Comparison of ENCODE assay signal across 9 cellular contexts in the genomic region with DNA sequence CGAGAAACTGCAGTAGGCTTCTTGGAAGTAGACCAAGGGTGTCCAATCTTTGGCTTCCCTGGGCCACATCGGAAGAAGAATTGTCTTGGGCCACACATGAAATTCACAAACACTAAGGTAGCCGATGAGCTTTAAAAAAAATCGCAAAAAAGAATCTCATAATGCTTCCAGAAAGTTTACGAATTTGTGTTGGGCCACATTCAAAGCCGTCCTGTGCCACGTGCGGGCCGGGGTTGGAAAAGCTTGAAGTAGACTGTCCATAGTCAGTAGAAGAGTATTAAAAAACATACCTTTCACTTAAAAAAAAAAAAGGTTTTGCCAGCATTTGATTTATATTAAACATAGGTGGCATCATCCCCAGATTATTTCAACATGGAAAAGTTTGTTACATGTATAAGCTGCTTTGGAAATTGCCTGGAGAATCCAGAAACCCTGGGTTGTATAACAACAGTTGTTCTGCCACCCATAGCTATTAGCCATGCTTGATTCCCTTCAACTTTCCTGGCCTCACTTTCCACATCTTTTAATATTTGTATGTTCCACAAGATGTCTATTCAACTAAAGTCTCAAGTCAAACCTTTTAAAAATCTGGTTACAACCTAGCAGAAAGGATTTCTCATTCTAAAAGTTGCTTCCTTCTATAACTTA. TPM values are rescaled to one million over a fixed set of nuclear protein-coding genes. Genes with fewer than 3 reads are reported as not detected.
DNase-seq lines count a peak whose midpoint lies in the region; ATAC-seq and TF ChIP-seq lines count a peak whose summit lies in the region.
"Had no signal": no experiment of that assay in that cellular context is flagged by ENCODE, and none has a peak within 500 bp of the region (broad histone marks: within the 10 kb centered on the region; RNA-seq: fewer than 3 reads in every experiment).

No MANE protein-coding gene starts in this region.

- peaks cover 13% of the 10 kb centered on the region for H3K4me1 ChIP-seq in Karpas-422 (ENCODE audit: low read length)

- H3K79me2 ChIP-seq in Karpas-422 (ENCODE audit: low read length), result peaks cover 23% of the 10 kb centered on the region

- H3K9me3 Mint-ChIP-seq in natural killer cell treated with Interleukin-12 subunit alpha and Interleukin-12 subunit beta and Interleukin-15 and Interleukin-18, amount 100 ng/mL, for 72 hours, result no peaks in the 10 kb centered on the region

- CTCF ChIA-PET in BJ (lab: Yijun Ruan, JAX), result no interaction called here

- H3K27me3 Mint-ChIP-seq in natural killer cell treated with Interleukin-12 subunit alpha and Interleukin-12 subunit beta and Interleukin-15 and Interleukin-18, amount 100 ng/mL, for 72 hours, result no peaks in the 10 kb centered on the region

- H3K9ac ChIP-seq in Karpas-422 (ENCODE audit: low read length), result peak overlapping the region; percentile 90

- H3K4me1 Mint-ChIP-seq in natural killer cell treated with Interleukin-12 subunit alpha and Interleukin-12 subunit beta and Interleukin-15 and Interleukin-18, amount 100 ng/mL, for 72 hours (ENCODE audit: low read depth in 2 of 2), result peaks cover 7 to 13% of the 10 kb centered on the region in 2 donors

- H3K4me2 ChIP-seq in Karpas-422 (ENCODE audit: low read depth, low read length, poor library complexity, severe bottlenecking), result peak overlapping the region; percentile 100

- peak overlapping the region; percentile 96 for H2AFZ ChIP-seq in Karpas-422 (ENCODE audit: low read length)

- peaks cover 13% of the 10 kb centered on the region for H3K36me3 Mint-ChIP-seq in natural killer cell treated with Interleukin-12 subunit alpha and Interleukin-12 subunit beta and Interleukin-15 and Interleukin-18, amount 100 ng/mL, for 72 hours

- H3K27ac Mint-ChIP-seq in natural killer cell treated with Interleukin-12 subunit alpha and Interleukin-12 subunit beta and Interleukin-15 and Interleukin-18, amount 100 ng/mL, for 72 hours, result peak overlapping the region; percentile 79 to 91

- TF ChIP-seq CTCF in BJ (IDR thresholded peaks at IDR 0.05; ENCODE audit: insufficient read depth, low read depth, low read length), result no peak

- no peaks in the 10 kb centered on the region for H4K20me1 ChIP-seq in Karpas-422 (ENCODE audit: insufficient read depth, low read depth, low read length)

- no peak for DNase-seq in BJ (ENCODE audit: low read depth)
- DNase-seq in Karpas-422, result no peak
- DNase-seq in dermis blood vessel endothelial cell, result peak; percentile 10
- no peak for DNase-seq in natural killer cell treated with Interleukin-12 subunit alpha and Interleukin-12 subunit beta and Interleukin-15 and Interleukin-18, amount 100 ng/mL, for 72 hours (ENCODE audit: low spot score)
- DNase-seq in NCI-H345 (lab: John Stamatoyannopoulos, UW), result no peak
- no peak for DNase-seq in SW 1271 (lab: John Stamatoyannopoulos, UW)
- no peak for DNase-seq in activated gamma-delta T cell treated with Interleukin-2 at 50 U/mL for 16 hours
- no peak for DNase-seq in NAMALWA (ENCODE audit: low spot score)
- DNase-seq: stimulated activated naive CD4-positive, alpha-beta T cell had no signal

- H3K4me3 ChIP-seq in BJ (ENCODE audit: low read depth, low read length) (peak overlapping the region; percentile 59), Karpas-422 (ENCODE audit: low read length) (peak overlapping the region; percentile 91)

- ATAC-seq in natural killer cell treated with Interleukin-12 subunit alpha and Interleukin-12 subunit beta and Interleukin-15 and Interleukin-18, amount 100 ng/mL, for 72 hours, result no peak

- peak overlapping the region; percentile 76 for H3K27ac ChIP-seq in Karpas-422 (ENCODE audit: low read length)

- POLR2A ChIA-PET in BJ (lab: Charles Lee), result interaction anchor here (0.6 kb wide), 1 partner anchor 42 kb away, joined by 3 read pairs; no protein-coding TSS in a partner anchor

- no peaks in the 10 kb centered on the region for H3K36me3 ChIP-seq in BJ (ENCODE audit: control insufficient read depth, insufficient read depth, low read length)
- H3K36me3 ChIP-seq in Karpas-422 (ENCODE audit: insufficient read depth, low read length), result no peaks in the 10 kb centered on the region; the same call in 1 of the 2 replicates

- H3K4me3 Mint-ChIP-seq in natural killer cell treated with Interleukin-12 subunit alpha and Interleukin-12 subunit beta and Interleukin-15 and Interleukin-18, amount 100 ng/mL, for 72 hours, result peak overlapping the region; percentile 88

- peaks cover 12% of the 10 kb centered on the region for H3K9me3 ChIP-seq in Karpas-422 (ENCODE audit: low read length)

- no peaks in the 10 kb centered on the region for H3K9me2 ChIP-seq in Karpas-422 (replicated peaks; ENCODE audit: insufficient read depth, low read length)

- H3K27me3 ChIP-seq in BJ (ENCODE audit: control insufficient read depth, insufficient read depth, low read length) (no peaks in the 10 kb centered on the region), Karpas-422 (ENCODE audit: low read length) (no peaks in the 10 kb centered on the region)

RNA-seq across cellular contexts. Expression of gene IFT88, which starts 1.0 kb away (rescaled TPM):
- polyA plus RNA-seq in BJ (2011; rRNA removed), result 3.8 and 6.9 TPM in 2 replicates
- 5.0 and 6.5 TPM in 2 replicates for polyA minus RNA-seq in BJ (2011; rRNA and poly(A)+ RNA removed)
- total RNA-seq in Karpas-422 (2014; rRNA removed; shearing (Covaris generic); ENCODE audit: low replicate concordance), result 7.4 and 10.8 TPM in 2 replicates
- 10.7 and 11.2 TPM in 2 replicates for total RNA-seq in dermis blood vessel endothelial cell
- total RNA-seq in natural killer cell treated with Interleukin-12 subunit alpha and Interleukin-12 subunit beta and Interleukin-15 and Interleukin-18, amount 100 ng/mL, for 72 hours, result 10 to 100 TPM in 1 of 2 donors, 1 to 10 TPM in 1; 4.0 to 10.7 TPM

RNA-seq across cellular contexts. Expression of gene CRYL1, which starts 42.3 kb away (rescaled TPM):
- polyA plus RNA-seq in BJ (2011; rRNA removed), result 25.6 and 30.6 TPM in 2 replicates
- 9.1 and 13.5 TPM in 2 replicates for polyA minus RNA-seq in BJ (2011; rRNA and poly(A)+ RNA removed)
- 1.7 and 3.0 TPM in 2 replicates for total RNA-seq in Karpas-422 (2014; rRNA removed; shearing (Covaris generic); ENCODE audit: low replicate concordance)
- 26.9 and 48.5 TPM in 2 replicates for total RNA-seq in dermis blood vessel endothelial cell
- total RNA-seq in natural killer cell treated with Interleukin-12 subunit alpha and Interleukin-12 subunit beta and Interleukin-15 and Interleukin-18, amount 100 ng/mL, for 72 hours, result 1 to 10 TPM; 5.2 to 9.0 TPM
